1 cellular context compared by ENCODE assay signal in genomic region chr19:2481466-2481865, GRCh38.
TF ChIP-seq lines count a peak whose summit lies in the region.

No MANE protein-coding gene starts in this region.

TF ChIP-seq in HEK293, 187 proteins besides CTCF, POLR2A, EP300 and RAD21 (continued from another document):
- 0 out of 2 replicates have a peak, but pooled peaks have one; percentile 21 for TF ChIP-seq HIC1 (tag by site-specific recombination; IDR thresholded peaks at IDR 0.05)
